ENCODE assay signal across 22 cellular contexts in genomic region chr1:178723541-178723940, GRCh38. TPM values are rescaled to one million over a fixed set of nuclear protein-coding genes. Genes with fewer than 3 reads are reported as not detected.
DNase-seq lines count a peak whose midpoint lies in the region; ATAC-seq, FAIRE-seq and TF ChIP-seq lines count a peak whose summit lies in the region.
"Had no signal": no experiment of that assay in that cellular context is flagged by ENCODE, and none has a peak within 500 bp of the region (broad histone marks: within the 10 kb centered on the region; RNA-seq: fewer than 3 reads in every experiment).

No MANE protein-coding gene starts in this region.

- no peak overlapping the region for H3K9ac ChIP-seq in endothelial cell of umbilical vein (replicated peaks; ENCODE audit: extremely low read depth, insufficient read depth, low read length)

- no peak for ATAC-seq in HG02870 (IDR thresholded peaks at IDR 0.05; ENCODE audit: unreplicated experiment)
- ATAC-seq: right cardiac atrium had no signal

- dilution Hi-C loops in endothelial cell of umbilical vein (cut with MboI; ENCODE audit: extremely low pct_ligation_motif_present, low sequenced_read_pairs), result no loop called here

- CTCF ChIA-PET in OCI-LY7 (lab: Charles Lee; ENCODE audit: unreplicated experiment) (no interaction called here), endothelial cell of umbilical vein (lab: Charles Lee) (interaction anchor here (1.2 to 2.0 kb wide), 2 partner anchors 31 to 279 kb away, joined by 4 read pairs; no protein-coding TSS in a partner anchor)

- H3K27me3 Mint-ChIP-seq in progenitor cell of endocrine pancreas, result no peaks in the 10 kb centered on the region

- H3K9me3 ChIP-seq in OCI-LY7 (ENCODE audit: low read length) (no peaks in the 10 kb centered on the region), endothelial cell of umbilical vein (replicated peaks; ENCODE audit: control insufficient read depth, insufficient read depth, low read length) (no peaks in the 10 kb centered on the region)

- BruUV-seq in OCI-LY7 (replicated peaks; lab: Mats Ljungman, UMichigan) (no TSS peak), endothelial cell of umbilical vein (replicated peaks; lab: Mats Ljungman, UMichigan) (no TSS peak)

- TF ChIP-seq POLR2A in GM12891 (IDR thresholded peaks at IDR 0.05; ENCODE audit: low read depth, low read length) (no peak), endothelial cell of umbilical vein (IDR thresholded peaks at IDR 0.05; ENCODE audit: low read depth, low read length) (no peak)

- DNase-seq in GM12891 (ENCODE audit: insufficient read length, low spot score) (no peak), OCI-LY7 (ENCODE audit: low spot score) (no peak), endothelial cell of umbilical vein (ENCODE audit: low read depth, low spot score) (peak; percentile 88), progenitor cell of endocrine pancreas (ENCODE audit: low spot score, unreplicated experiment) (no peak), NCI-H1436 (lab: John Stamatoyannopoulos, UW) (no peak), SIG-M5 (lab: John Stamatoyannopoulos, UW) (no peak), NCI-H2107 treated with DMSO at 0.1 percent for 48 hours (lab: John Stamatoyannopoulos, UW; ENCODE audit: unreplicated experiment) (no peak)
- DNase-seq: activated CD4-positive, alpha-beta memory T cell treated with anti-CD3 and anti-CD28 coated beads for 36 hours; activated gamma-delta T cell treated with Interleukin-2 at 50 U/mL for 16 hours; amygdala; head of caudate nucleus; NCI-H2029 treated with DMSO at 0.1 percent for 48 hours; NCI-H446 treated with DMSO at 0.1 percent for 48 hours; NK-92 treated with Interleukin-12 subunit alpha and Interleukin-12 subunit beta, amount 100 ng/mL, for 24 hours; occipital lobe; right cardiac atrium; stimulated activated CD4-positive, alpha-beta T cell treated with anti-CD3 and anti-CD28 coated beads, Interleukin-15, amount 100 ng/mL, for 24 hours; substantia nigra; WERI-Rb-1 had no signal

- peak; percentile 55 for FAIRE-seq in GM12891 (lab: Jason Lieb, UNC)
- FAIRE-seq in endothelial cell of umbilical vein (lab: Jason Lieb, UNC), result peak; percentile 38

- H3K4me1 Mint-ChIP-seq in progenitor cell of endocrine pancreas (ENCODE audit: low read depth), result peaks cover 29% of the 10 kb centered on the region

- H4K20me1 ChIP-seq in OCI-LY7 (ENCODE audit: insufficient read depth, low read length), result peaks cover 8% of the 10 kb centered on the region; the same call in 1 of the 2 replicates
- H4K20me1 ChIP-seq in endothelial cell of umbilical vein (replicated peaks; ENCODE audit: control insufficient read depth, extremely low read depth, insufficient read depth, low read length), result no peaks in the 10 kb centered on the region

- peak overlapping the region; percentile 90 for H3K4me3 Mint-ChIP-seq in progenitor cell of endocrine pancreas (ENCODE audit: low read depth)

- no peaks in the 10 kb centered on the region for H3K9me1 ChIP-seq in endothelial cell of umbilical vein (replicated peaks; ENCODE audit: control insufficient read depth, extremely low read depth, insufficient read depth, low read length)

- H3K27ac Mint-ChIP-seq in progenitor cell of endocrine pancreas, result no peak overlapping the region
- H3K27ac Mint-ChIP-seq: activated CD4-positive, alpha-beta memory T cell treated with anti-CD3 and anti-CD28 coated beads for 36 hours; T-helper 2 cell treated with Interferon-gamma antibody and Interleukin-4, amounts not matched to agents 5 μg/mL and 100 μg/mL, for 36 hours had no signal

- peak overlapping the region; percentile 32; the same call in 1 of the 2 replicates for H2AFZ ChIP-seq in OCI-LY7 (ENCODE audit: low read length)
- no peak overlapping the region for H2AFZ ChIP-seq in endothelial cell of umbilical vein (ENCODE audit: low read depth, low read length)

- POLR2A ChIA-PET in OCI-LY7 (lab: Charles Lee) (interaction anchor here (0.6 to 1.3 kb wide), 2 partner anchors 38 to 147 kb away, joined by 3 to 6 read pairs; no protein-coding TSS in a partner anchor), endothelial cell of umbilical vein (lab: Charles Lee) (no interaction called here)

- intact Hi-C loops in OCI-LY7 (cut with micrococcal nuclease; ENCODE audit: unreplicated experiment), result no loop called here
- intact Hi-C loops in endothelial cell of umbilical vein (cut with micrococcal nuclease), result no loop called here

- TF ChIP-seq CTCF in OCI-LY7 (conservative IDR thresholded peaks at IDR 0.05; ENCODE audit: low read length), result no peak
- TF ChIP-seq CTCF in endothelial cell of umbilical vein (IDR thresholded peaks at IDR 0.05; ENCODE audit: extremely low read depth in 1 of 2, insufficient read depth in 1 of 2, low read depth in 1 of 2, low read length in 2 of 2), result no peak
- TF ChIP-seq CTCF in progenitor cell of endocrine pancreas (IDR thresholded peaks at IDR 0.05; ENCODE audit: unreplicated experiment), result no peak

- H3K4me2 ChIP-seq in OCI-LY7 (ENCODE audit: low read length), result peak overlapping the region; percentile 81
- H3K4me2 ChIP-seq in endothelial cell of umbilical vein (ENCODE audit: insufficient read depth, low read length), result peak overlapping the region; percentile 55

- peaks cover 42% of the 10 kb centered on the region for H3K79me2 ChIP-seq in OCI-LY7 (ENCODE audit: insufficient read depth, low read depth, low read length)
- peaks cover 18% of the 10 kb centered on the region for H3K79me2 ChIP-seq in endothelial cell of umbilical vein (ENCODE audit: control insufficient read depth, insufficient read depth, low read length)

- H3K4me3 ChIP-seq in OCI-LY7 (ENCODE audit: low read depth, low read length, poor library complexity, severe bottlenecking), result peak overlapping the region; percentile 92
- H3K4me3 ChIP-seq in endothelial cell of umbilical vein (replicated peaks in 1 of 3; ENCODE audit: insufficient read depth in 1 of 3, low read depth in 1 of 3, low read length in 3 of 3), result no peak overlapping the region
- H3K4me3 ChIP-seq: SK-N-MC had no signal

- H3K27me3 ChIP-seq in endothelial cell of umbilical vein (ENCODE audit: control insufficient read depth in 2 of 2, insufficient read depth in 2 of 2, low read length in 2 of 2), result no peaks in the 10 kb centered on the region

- H3K9me3 Mint-ChIP-seq in progenitor cell of endocrine pancreas (ENCODE audit: low read depth), result no peaks in the 10 kb centered on the region
- H3K9me3 Mint-ChIP-seq: activated CD4-positive, alpha-beta memory T cell treated with anti-CD3 and anti-CD28 coated beads for 36 hours; T-helper 2 cell treated with Interferon-gamma antibody and Interleukin-4, amounts not matched to agents 5 μg/mL and 100 μg/mL, for 36 hours had no signal

- H3K27ac ChIP-seq in OCI-LY7 (ENCODE audit: low read depth, low read length, poor library complexity, severe bottlenecking), result peak overlapping the region; percentile 84
- peak overlapping the region; percentile 48 for H3K27ac ChIP-seq in endothelial cell of umbilical vein (ENCODE audit: insufficient read depth, low read depth, low read length)
- H3K27ac ChIP-seq: SK-N-MC had no signal

- H3K4me1 ChIP-seq in OCI-LY7 (ENCODE audit: insufficient read depth, low read length, poor library complexity, severe bottlenecking), result peaks cover 35% of the 10 kb centered on the region
- peaks cover 37% of the 10 kb centered on the region for H3K4me1 ChIP-seq in endothelial cell of umbilical vein (ENCODE audit: control insufficient read depth, extremely low read depth, insufficient read depth, low read length)

- H3K36me3 Mint-ChIP-seq in progenitor cell of endocrine pancreas (ENCODE audit: insufficient read depth), result no peaks in the 10 kb centered on the region
- H3K36me3 Mint-ChIP-seq: activated CD4-positive, alpha-beta memory T cell treated with anti-CD3 and anti-CD28 coated beads for 36 hours had no signal

- no peaks in the 10 kb centered on the region for H3K9me2 ChIP-seq in OCI-LY7 (ENCODE audit: insufficient read depth, low read length)

- H3K36me3 ChIP-seq in OCI-LY7 (ENCODE audit: insufficient read depth, low read length), result peaks cover 28% of the 10 kb centered on the region
- H3K36me3 ChIP-seq in endothelial cell of umbilical vein (ENCODE audit: control insufficient read depth in 2 of 2, extremely low read depth in 1 of 2, insufficient read depth in 2 of 2, low read length in 2 of 2), result no peaks in the 10 kb centered on the region

TF ChIP-seq in GM12891, 5 proteins besides CTCF, POLR2A, EP300 and RAD21:
- no peak for TF ChIP-seq TAF1 (IDR thresholded peaks at IDR 0.05; ENCODE audit: low read depth, low read length)
- TF ChIP-seq SPI1 (IDR thresholded peaks at IDR 0.05; ENCODE audit: low read depth, low read length), result no peak
- no peak for TF ChIP-seq POLR2AphosphoS5 (IDR thresholded peaks at IDR 0.05; ENCODE audit: low read depth, low read length)
- TF ChIP-seq POU2F2 (IDR thresholded peaks at IDR 0.05; ENCODE audit: low read depth, low read length), result no peak
- TF ChIP-seq PAX5 (IDR thresholded peaks at IDR 0.05; ENCODE audit: insufficient read depth, low read length, severe bottlenecking), result no peak

TF ChIP-seq in endothelial cell of umbilical vein, 7 proteins besides CTCF, POLR2A, EP300 and RAD21:
- no peak for TF ChIP-seq JUN (IDR thresholded peaks at IDR 0.05; ENCODE audit: borderline replicate concordance, insufficient read depth, insufficient read length, low read depth)
- no peak for TF ChIP-seq POLR2AphosphoS5 (IDR thresholded peaks at IDR 0.05; ENCODE audit: insufficient read depth, low read depth, low read length)
- no peak for TF ChIP-seq EZH2 (IDR thresholded peaks at IDR 0.05; ENCODE audit: borderline replicate concordance, low read depth, low read length, severe bottlenecking)
- TF ChIP-seq MYC (IDR thresholded peaks at IDR 0.05; ENCODE audit: low read depth, low read length), result no peak
- no peak for TF ChIP-seq GATA2 (IDR thresholded peaks at IDR 0.05; ENCODE audit: insufficient read depth, insufficient read length, low read depth, low read length)
- no peak for TF ChIP-seq FOS (IDR thresholded peaks at IDR 0.05; ENCODE audit: borderline replicate concordance, insufficient read depth, low read length)
- no peak for TF ChIP-seq MAX (IDR thresholded peaks at IDR 0.05; ENCODE audit: insufficient read depth, insufficient read length)

RNA-seq across cellular contexts. Expression of gene RALGPS2, which starts 1.5 kb away (rescaled TPM):
- 1.0 TPM for polyA plus RNA-seq in GM12891 (2012; ENCODE audit: low read depth, missing spikeins)
- 74.8 and 102 TPM in 2 replicates for total RNA-seq in OCI-LY7 (2014; rRNA removed; shearing (Covaris generic))
- total RNA-seq in OCI-LY7 (2022), result 91.6 and 94.5 TPM in 2 replicates
- total RNA-seq in endothelial cell of umbilical vein, result 27.7 and 28.4 TPM in 2 replicates
- polyA plus RNA-seq in endothelial cell of umbilical vein, result 4.1 and 4.6 TPM in 2 replicates
- 5.6 and 6.4 TPM in 2 replicates for polyA plus RNA-seq in endothelial cell of umbilical vein (2011; cell fraction: cytosol; rRNA removed)
- polyA plus RNA-seq in endothelial cell of umbilical vein (2011; cell fraction: nucleus; rRNA removed), result 23.3 and 24.3 TPM in 2 replicates
- 14.1 and 14.5 TPM in 2 replicates for polyA plus RNA-seq in endothelial cell of umbilical vein (2012)
- polyA minus RNA-seq in endothelial cell of umbilical vein, result 23.7 and 35.3 TPM in 2 replicates
- 9.6 TPM for polyA minus RNA-seq in endothelial cell of umbilical vein (2011; cell fraction: cytosol; rRNA and poly(A)+ RNA removed)
- 59.1 and 76.0 TPM in 2 replicates for polyA minus RNA-seq in endothelial cell of umbilical vein (2011; cell fraction: nucleus; rRNA and poly(A)+ RNA removed)
- total RNA-seq in progenitor cell of endocrine pancreas, result 58.9 and 64.4 TPM in 2 replicates
